9 cellular contexts compared by ENCODE assay signal in the genomic region with DNA sequence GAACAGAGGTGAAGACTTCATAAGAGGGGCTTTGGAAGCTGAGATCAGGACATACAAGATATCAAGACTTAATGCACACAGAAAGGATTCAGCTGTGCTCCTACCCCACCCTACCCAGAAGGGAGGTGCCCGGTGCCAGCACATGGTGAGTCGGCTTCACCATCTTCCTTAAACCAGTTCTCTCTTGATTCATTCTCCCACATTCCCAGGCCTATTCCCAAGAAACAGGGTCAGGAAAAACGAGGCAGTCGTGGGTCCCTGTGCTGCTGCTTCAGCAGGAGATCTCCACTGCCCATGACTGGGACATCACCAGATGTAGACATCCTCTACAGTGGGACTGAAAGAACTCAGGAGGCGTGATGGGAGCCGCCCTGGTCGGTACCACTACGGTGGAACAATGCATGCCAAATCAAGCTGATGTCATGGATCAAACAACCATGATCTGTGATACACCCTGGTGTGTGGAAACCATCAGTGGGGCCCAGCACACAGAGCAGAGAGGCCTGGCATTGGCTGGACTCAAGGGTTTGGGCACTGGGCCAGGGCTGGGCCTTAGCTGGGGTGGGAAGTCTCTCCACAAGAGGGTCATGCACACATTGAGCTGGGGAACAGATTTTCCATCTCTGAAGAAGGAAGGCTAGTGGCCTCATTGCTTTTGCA. TPM values are rescaled to one million over a fixed set of nuclear protein-coding genes. Genes with fewer than 3 reads are reported as not detected.
DNase-seq lines count a peak whose midpoint lies in the region; TF ChIP-seq lines count a peak whose summit lies in the region.
"Had no signal": no experiment of that assay in that cellular context is flagged by ENCODE, and none has a peak within 500 bp of the region (broad histone marks: within the 10 kb centered on the region; RNA-seq: fewer than 3 reads in every experiment).

No MANE protein-coding gene starts in this region.

- TF ChIP-seq POLR2A in stomach (IDR thresholded peaks at IDR 0.05), result no peak

- WGBS in stomach, 5 donors, result 54 to 68% (median 56%) methylated on average over 8 of the region's 8 CpGs

- H3K9ac ChIP-seq in HUES48 (ENCODE audit: low read depth, low read length), result no peak overlapping the region

- peaks cover 20% of the 10 kb centered on the region for H3K4me1 ChIP-seq in HUES48 (ENCODE audit: control insufficient read depth, insufficient read depth, low read length)
- H3K4me1 ChIP-seq in stomach, result peaks cover 79 to 100% (median 93%) of the 10 kb centered on the region in 4 donors

- no peak for TF ChIP-seq CTCF in stomach (IDR thresholded peaks at IDR 0.05)

- peaks cover 40% of the 10 kb centered on the region for H3K36me3 ChIP-seq in HUES48 (ENCODE audit: control insufficient read depth, insufficient read depth, low read length)
- H3K36me3 ChIP-seq in stomach, result peaks cover 16 to 33% (median 29%) of the 10 kb centered on the region in 4 donors

- DNase-seq in astrocyte of the hippocampus (ENCODE audit: low read depth, low spot score), result peak; percentile 34
- DNase-seq in iris pigment epithelial cell (ENCODE audit: low read depth), result peak; percentile 20
- DNase-seq in stomach, result no peak
- no peak for DNase-seq in ecto neural progenitor cell (ENCODE audit: low spot score)
- DNase-seq in DMS153 (lab: John Stamatoyannopoulos, UW), result no peak
- no peak for DNase-seq in HuH-7.5 (ENCODE audit: low spot score)
- DNase-seq in H4 (ENCODE audit: low spot score), result no peak
- DNase-seq: NCI-H187 treated with DMSO at 0.1 percent for 48 hours had no signal

- H3K4me3 ChIP-seq in HUES48 (ENCODE audit: low read depth, low read length) (no peak overlapping the region), stomach (no peak overlapping the region)

- TF ChIP-seq EP300 in stomach (IDR thresholded peaks at IDR 0.05), result no peak

- H3K27me3 ChIP-seq in HUES48 (ENCODE audit: control insufficient read depth, insufficient read depth, low read length), result no peaks in the 10 kb centered on the region
- H3K27me3 ChIP-seq in stomach, result no peaks in the 10 kb centered on the region

- intact Hi-C loops in stomach (cut with DNase I; ENCODE audit: low total_unique reads), result no loop called here

- H3K27ac ChIP-seq in HUES48 (ENCODE audit: low read depth, low read length) (peak overlapping the region; percentile 83), stomach (peak overlapping the region; percentile 77 to 88 (median 87))

- H3K9me3 ChIP-seq in HUES48 (ENCODE audit: control insufficient read depth, insufficient read depth, low read length), result no peaks in the 10 kb centered on the region
- no peaks in the 10 kb centered on the region for H3K9me3 ChIP-seq in stomach

RNA-seq across cellular contexts. Expression of a gene that starts 41.9 kb away (rescaled TPM):
- 10 to 100 TPM in 4 of 5 donors, 1 to 10 TPM in 1; 2.9 to 55.3 (median 38.4) TPM for total RNA-seq in stomach
- 10 to 100 TPM; 84.2 to 88.7 (median 84.5) TPM for polyA plus RNA-seq in stomach
- 15.1 and 16.0 TPM in 2 replicates for total RNA-seq in H4 (2014; rRNA removed; shearing (Covaris generic))

RNA-seq across cellular contexts. Expression of a gene that starts 44.8 kb away (rescaled TPM):
- total RNA-seq in stomach, result 100 to 1,000 TPM in 4 of 5 donors, 10 to 100 TPM in 1; 50.9 to 653 (median 247) TPM
- polyA plus RNA-seq in stomach, result 100 to 1,000 TPM in 1 of 3 donors, 10 to 100 TPM in 2; 35.0 to 193 (median 49.2) TPM
- 3.3 and 4.0 TPM in 2 replicates for total RNA-seq in H4 (2014; rRNA removed; shearing (Covaris generic))

RNA-seq across cellular contexts. Expression of a gene that starts 57.1 kb away (rescaled TPM):
- 1 to 10 TPM; 2.6 to 4.0 (median 3.5) TPM for total RNA-seq in stomach
- 10 to 100 TPM in 2 of 3 donors, 1 to 10 TPM in 1; 8.4 to 22.4 (median 20.9) TPM for polyA plus RNA-seq in stomach
- total RNA-seq in H4 (2014; rRNA removed; shearing (Covaris generic)), result 0.43 TPM in 1 of 2 replicates, not detected in the other

Comparison
In these comparisons a context has a peak if more than half of its experiments do, and no peak if none do; other contexts are left out.
1. DNase-seq: peak in astrocyte of the hippocampus (single experiment) and iris pigment epithelial cell (single experiment); none in stomach (single experiment), ecto neural progenitor cell (single experiment), DMS153 (single experiment), HuH-7.5 (single experiment) and H4 (single experiment).
2. RNA of a gene that starts 44.8 kb away (total RNA-seq): 50.9 to 653 TPM in stomach; 3.3 to 4.0 TPM in H4; every median in the first group is over 10 times any median in the second.